In the genomic region with DNA sequence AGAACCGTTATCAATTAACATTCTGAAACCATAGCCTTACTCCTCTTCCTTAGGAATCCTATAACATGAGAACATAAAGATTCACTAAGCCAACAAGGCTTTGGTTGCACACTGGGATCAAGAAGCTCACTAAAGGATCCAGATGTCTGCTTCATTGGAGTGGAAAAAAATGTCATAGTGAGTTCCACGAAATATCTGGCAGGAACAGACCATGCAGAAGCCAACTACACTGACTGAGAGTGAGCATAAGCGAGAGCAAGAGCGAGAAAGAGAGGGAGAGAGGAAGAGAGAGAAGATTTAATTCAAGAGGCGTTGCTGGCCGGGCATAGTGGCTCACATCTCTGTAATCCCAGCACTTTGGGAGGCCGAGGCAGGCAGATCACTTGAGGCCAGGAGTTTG, we compare ENCODE assay signal across 26 cellular contexts. TPM values are rescaled to one million over a fixed set of nuclear protein-coding genes. Genes with fewer than 3 reads are reported as not detected.
"Had no signal": no experiment of that assay in that cellular context is flagged by ENCODE, and none has a peak within 500 bp of the region (broad histone marks: within the 10 kb centered on the region; RNA-seq: fewer than 3 reads in every experiment).

No MANE protein-coding gene starts in this region.

- H3K4me3 ChIP-seq: hepatocyte, mucosa of descending colon, sigmoid colon, smooth muscle cell, stomach, suprapubic skin, tibial nerve had no signal

- H3K9me3 ChIP-seq: mucosa of descending colon, sigmoid colon, stomach, suprapubic skin, tibial nerve had no signal

- H3K27me3 ChIP-seq: hepatocyte, tibial nerve had no signal

- H2AFZ ChIP-seq: hepatocyte had no signal

- H3K27ac ChIP-seq: foreskin keratinocyte, hepatocyte, sigmoid colon, stomach, suprapubic skin, tibial nerve had no signal

- DNase-seq: activated naive CD4-positive, alpha-beta T cell; activated T-cell treated with anti-CD3 and anti-CD28 coated beads, Interleukin-2, amount 50 U/mL, for 24 hours; cerebellar nuclear complex; cortex of kidney; endodermal cell; foreskin keratinocyte; immature natural killer cell; mucosa of descending colon; occipital lobe; sigmoid colon; stimulated activated CD4-positive, alpha-beta T cell treated with anti-CD3 and anti-CD28 coated beads, Interleukin-15, amount 100 ng/mL, for 24 hours; stomach; T-helper 1 cell; T-helper 9 cell had no signal

- H3K27ac Mint-ChIP-seq: activated naive CD8-positive, alpha-beta T cell; activated T-cell treated with anti-CD3 and anti-CD28 coated beads, Interleukin-2, amount 50 U/mL, for 24 hours; activated T-helper 2 cell treated with anti-CD3 and anti-CD28 coated beads, Interferon-gamma antibody, Interleukin-2, Interleukin-4, amounts not matched to agents 10 μg/mL and 5 μg/mL and 100 μg/mL, durations not matched to agents 14 hours and 24 hours and 36 hours; endodermal cell; memory B cell; stimulated activated memory B cell treated with anti-CD40 and anti-IgM and Interleukin-4, amounts not matched to agents 10 μg/mL and 1 μg/mL and 100 μg/mL, for 72 hours had no signal

- H3K9me3 Mint-ChIP-seq: activated T-cell treated with anti-CD3 and anti-CD28 coated beads, Interleukin-2, amount 50 U/mL, for 24 hours; activated T-helper 2 cell treated with anti-CD3 and anti-CD28 coated beads, Interferon-gamma antibody, Interleukin-2, Interleukin-4, amounts not matched to agents 10 μg/mL and 5 μg/mL and 100 μg/mL, durations not matched to agents 14 hours and 24 hours and 36 hours; endodermal cell; immature natural killer cell; memory B cell; stimulated activated memory B cell treated with anti-CD40 and anti-IgM and Interleukin-4, amounts not matched to agents 10 μg/mL and 1 μg/mL and 100 μg/mL, for 72 hours had no signal

- H3K4me3 Mint-ChIP-seq: activated naive CD8-positive, alpha-beta T cell; activated T-cell treated with anti-CD3 and anti-CD28 coated beads, Interleukin-2, amount 50 U/mL, for 24 hours; endodermal cell; immature natural killer cell; memory B cell; stimulated activated memory B cell treated with anti-CD40 and anti-IgM and Interleukin-4, amounts not matched to agents 10 μg/mL and 1 μg/mL and 100 μg/mL, for 72 hours had no signal

- H3K36me3 ChIP-seq: sigmoid colon, stomach, suprapubic skin, tibial nerve had no signal

- H3K4me2 ChIP-seq: hepatocyte, smooth muscle cell had no signal

- H3K4me1 Mint-ChIP-seq: endodermal cell, immature natural killer cell, memory B cell had no signal

- ATAC-seq: foreskin keratinocyte; mucosa of descending colon; stimulated activated memory B cell treated with anti-CD40 and anti-IgM and Interleukin-4, amounts not matched to agents 10 μg/mL and 1 μg/mL and 100 μg/mL, for 72 hours had no signal

- H3K36me3 Mint-ChIP-seq: activated naive CD8-positive, alpha-beta T cell; immature natural killer cell; memory B cell; stimulated activated memory B cell treated with anti-CD40 and anti-IgM and Interleukin-4, amounts not matched to agents 10 μg/mL and 1 μg/mL and 100 μg/mL, for 72 hours had no signal

- H3K4me1 ChIP-seq: foreskin keratinocyte, sigmoid colon, stomach, suprapubic skin, tibial nerve had no signal

- H3K79me2 ChIP-seq: hepatocyte had no signal

RNA-seq across cellular contexts. Expression of gene MEIOC, which starts 13.4 kb away (rescaled TPM):
- total RNA-seq: bronchial epithelial cell, liver, smooth muscle cell, stomach, suprapubic skin, tibial nerve, urinary bladder had no signal
- polyA plus RNA-seq: neural cell, smooth muscle cell had no signal
